In genomic region chr12:132451836-132452195, GRCh38 we compare ENCODE assay signal across 23 cellular contexts. TPM values are rescaled to one million over a fixed set of nuclear protein-coding genes. Genes with fewer than 3 reads are reported as not detected.
A peak's percentile ranks its signal among the peaks of the same experiment; 100 is the strongest.
DNase-seq lines count a peak whose midpoint lies in the region; ATAC-seq, FAIRE-seq and TF ChIP-seq lines count a peak whose summit lies in the region.
"Had no signal": no experiment of that assay in that cellular context is flagged by ENCODE, and none has a peak within 500 bp of the region (broad histone marks: within the 10 kb centered on the region; RNA-seq: fewer than 3 reads in every experiment).

No MANE protein-coding gene starts in this region.

- H3K27ac ChIP-seq in OCI-LY3 (ENCODE audit: low read length) (no peak overlapping the region), kidney (ENCODE audit: low read depth in 2 of 2, low read length in 2 of 2) (no peak overlapping the region), spleen (no peak overlapping the region)
- H3K27ac ChIP-seq: SJSA1 had no signal

- no peaks in the 10 kb centered on the region for H3K36me3 Mint-ChIP-seq in activated naive CD8-positive, alpha-beta T cell treated with anti-CD3 and anti-CD28 coated beads, Interleukin-2, amount 10 ng/mL, durations not matched to agents 7 days and 5 days
- no peaks in the 10 kb centered on the region for H3K36me3 Mint-ChIP-seq in activated naive CD8-positive, alpha-beta T cell treated with anti-CD3 and anti-CD28 coated beads for 36 hours
- H3K36me3 Mint-ChIP-seq in WTC11, result peaks cover 9% of the 10 kb centered on the region
- H3K36me3 Mint-ChIP-seq: CD14-positive monocyte had no signal

- no peak overlapping the region for H3K9ac ChIP-seq in OCI-LY3 (ENCODE audit: low read length)
- H3K9ac ChIP-seq in kidney (ENCODE audit: low read length in 2 of 2), result no peak overlapping the region

- no peak overlapping the region for H3K4me3 Mint-ChIP-seq in activated naive CD8-positive, alpha-beta T cell treated with anti-CD3 and anti-CD28 coated beads, Interleukin-2, amount 10 ng/mL, durations not matched to agents 7 days and 5 days
- no peak overlapping the region for H3K4me3 Mint-ChIP-seq in activated naive CD8-positive, alpha-beta T cell treated with anti-CD3 and anti-CD28 coated beads for 36 hours
- no peak overlapping the region for H3K4me3 Mint-ChIP-seq in WTC11

- H3K27me3 ChIP-seq in OCI-LY3 (ENCODE audit: low read depth, low read length) (no peaks in the 10 kb centered on the region), spleen (replicated peaks in 1 of 7) (peaks cover 0 to 46% (median 8%) of the 10 kb centered on the region in 7 donors)
- H3K27me3 ChIP-seq: Peyer's patch, SJSA1 had no signal

- no peaks in the 10 kb centered on the region for H4K20me1 ChIP-seq in OCI-LY3 (ENCODE audit: insufficient read depth, low read length)

- 86 to 96% (median 90%) methylated on average over 7 to 10 of the region's 10 CpGs for WGBS in spleen, 5 donors

- no peak for DNase-seq in activated naive CD8-positive, alpha-beta T cell treated with anti-CD3 and anti-CD28 coated beads, Interleukin-2, amount 10 ng/mL, durations not matched to agents 7 days and 5 days
- no peak for DNase-seq in activated naive CD8-positive, alpha-beta T cell treated with anti-CD3 and anti-CD28 coated beads for 36 hours
- DNase-seq in kidney, result peak; percentile 48
- DNase-seq in spleen, result peak; percentile 76
- no peak for DNase-seq in WTC11 (ENCODE audit: low spot score)
- DNase-seq in stimulated activated naive CD4-positive, alpha-beta T cell (lab: John Stamatoyannopoulos, UW), result no peak
- DNase-seq in NCI-H146 treated with DMSO at 0.1 percent for 48 hours (lab: John Stamatoyannopoulos, UW; ENCODE audit: unreplicated experiment), result no peak
- DNase-seq: 8988T, EL, GF-D8, KG1, NCI-H1092, NCI-H1436, NCI-H1930, NCI-H226, NCI-H524, NCI-H82 had no signal

- H3K4me1 Mint-ChIP-seq in activated naive CD8-positive, alpha-beta T cell treated with anti-CD3 and anti-CD28 coated beads, Interleukin-2, amount 10 ng/mL, durations not matched to agents 7 days and 5 days, result peaks cover 14% of the 10 kb centered on the region
- H3K4me1 Mint-ChIP-seq in activated naive CD8-positive, alpha-beta T cell treated with anti-CD3 and anti-CD28 coated beads for 36 hours, result peaks cover 19% of the 10 kb centered on the region
- H3K4me1 Mint-ChIP-seq in WTC11, result no peaks in the 10 kb centered on the region
- H3K4me1 Mint-ChIP-seq: CD14-positive monocyte had no signal

- H2AFZ ChIP-seq in OCI-LY3 (ENCODE audit: low read depth, low read length), result no peak overlapping the region

- 0 out of 2 replicates have a peak overlapping the region, but pooled peaks have one; percentile 67 for H3K4me3 ChIP-seq in OCI-LY3 (ENCODE audit: low read length)
- H3K4me3 ChIP-seq in kidney (ENCODE audit: low read length in 2 of 2), result no peak overlapping the region
- H3K4me3 ChIP-seq in spleen, result no peak overlapping the region
- H3K4me3 ChIP-seq: Peyer's patch, SJSA1 had no signal

- FAIRE-seq in kidney (lab: Jason Lieb, UNC), result no peak
- FAIRE-seq: D721Med, H54 had no signal

- intact Hi-C loops in kidney (cut with DNase I) (no loop called here), spleen (cut with DNase I; ENCODE audit: low total_unique reads) (no loop called here)

- POLR2A ChIA-PET in activated naive CD8-positive, alpha-beta T cell treated with anti-CD3 and anti-CD28 coated beads, Interleukin-2, amount 10 ng/mL, durations not matched to agents 7 days and 5 days (lab: Charles Lee), result no interaction called here
- POLR2A ChIA-PET in WTC11 (lab: Charles Lee), result no interaction called here

- TF ChIP-seq CTCF in OCI-LY3 (IDR thresholded peaks at IDR 0.05; ENCODE audit: low read depth, low read length) (no peak), kidney (IDR thresholded peaks at IDR 0.05; ENCODE audit: borderline replicate concordance, extremely low read depth, insufficient read depth) (no peak), spleen (IDR thresholded peaks at IDR 0.05 in 8 of 11, conservative IDR thresholded peaks at IDR 0.05 in 3 of 11) (no peak), WTC11 (IDR thresholded peaks at IDR 0.05) (no peak)

- H3K9me3 ChIP-seq in OCI-LY3 (ENCODE audit: insufficient read depth, low read length) (no peaks in the 10 kb centered on the region), kidney (ENCODE audit: control insufficient read depth in 1 of 2, low read length in 2 of 2) (no peaks in the 10 kb centered on the region), spleen (no peaks in the 10 kb centered on the region)
- H3K9me3 ChIP-seq: Peyer's patch, SJSA1 had no signal

- peak overlapping the region; percentile 88 for H3K4me2 ChIP-seq in OCI-LY3 (ENCODE audit: low read length)

- H3K27ac Mint-ChIP-seq in activated naive CD8-positive, alpha-beta T cell treated with anti-CD3 and anti-CD28 coated beads, Interleukin-2, amount 10 ng/mL, durations not matched to agents 7 days and 5 days, result peak overlapping the region; percentile 34
- no peak overlapping the region for H3K27ac Mint-ChIP-seq in activated naive CD8-positive, alpha-beta T cell treated with anti-CD3 and anti-CD28 coated beads for 36 hours
- no peak overlapping the region for H3K27ac Mint-ChIP-seq in WTC11
- H3K27ac Mint-ChIP-seq: CD14-positive monocyte had no signal

- H3K9me3 Mint-ChIP-seq in activated naive CD8-positive, alpha-beta T cell treated with anti-CD3 and anti-CD28 coated beads, Interleukin-2, amount 10 ng/mL, durations not matched to agents 7 days and 5 days, result peaks cover 6% of the 10 kb centered on the region
- H3K9me3 Mint-ChIP-seq in activated naive CD8-positive, alpha-beta T cell treated with anti-CD3 and anti-CD28 coated beads for 36 hours, result no peaks in the 10 kb centered on the region
- peaks cover 10% of the 10 kb centered on the region for H3K9me3 Mint-ChIP-seq in WTC11

- H3K79me2 ChIP-seq in OCI-LY3 (ENCODE audit: low read length), result no peaks in the 10 kb centered on the region

- no peak for ATAC-seq in activated naive CD8-positive, alpha-beta T cell treated with anti-CD3 and anti-CD28 coated beads, Interleukin-2, amount 10 ng/mL, durations not matched to agents 7 days and 5 days (ENCODE audit: low read depth)
- ATAC-seq in WTC11, result no peak

- H3K4me1 ChIP-seq in OCI-LY3 (ENCODE audit: low read length) (peaks cover 28% of the 10 kb centered on the region), kidney (ENCODE audit: control insufficient read depth in 1 of 2, insufficient read depth in 1 of 2, low read depth in 1 of 2, low read length in 2 of 2) (no peaks in the 10 kb centered on the region), spleen (peaks cover 7 to 49% (median 24%) of the 10 kb centered on the region in 6 donors)
- H3K4me1 ChIP-seq: SJSA1 had no signal

- TF ChIP-seq POLR2A in spleen (IDR thresholded peaks at IDR 0.05), result no peak

- no peaks in the 10 kb centered on the region for H3K27me3 Mint-ChIP-seq in activated naive CD8-positive, alpha-beta T cell treated with anti-CD3 and anti-CD28 coated beads, Interleukin-2, amount 10 ng/mL, durations not matched to agents 7 days and 5 days
- H3K27me3 Mint-ChIP-seq in activated naive CD8-positive, alpha-beta T cell treated with anti-CD3 and anti-CD28 coated beads for 36 hours, result no peaks in the 10 kb centered on the region
- H3K27me3 Mint-ChIP-seq in WTC11 (ENCODE audit: low read depth), result peaks cover 78% of the 10 kb centered on the region

- H3K36me3 ChIP-seq in OCI-LY3 (replicated peaks; ENCODE audit: low read depth, low read length) (no peaks in the 10 kb centered on the region), kidney (ENCODE audit: control insufficient read depth in 1 of 2, insufficient read depth in 2 of 2, low read length in 2 of 2) (no peaks in the 10 kb centered on the region), spleen (no peaks in the 10 kb centered on the region)
- H3K36me3 ChIP-seq: Peyer's patch, SJSA1 had no signal

- CTCF ChIA-PET in WTC11 (lab: Charles Lee), result interaction anchor here (0.8 to 2.0 kb wide), 2 partner anchors 9 to 109 kb away, joined by 3 to 6 read pairs; no protein-coding TSS in a partner anchor

TF ChIP-seq in WTC11, 78 proteins besides CTCF, POLR2A, EP300 and RAD21 (continues in another document):
- TF ChIP-seq ZNF532 (CRISPR knock-in tag; IDR thresholded peaks at IDR 0.05; ENCODE audit: borderline replicate concordance), result no peak

RNA-seq across cellular contexts. Expression of gene FBRSL1, which starts 38.1 kb away (rescaled TPM):
- total RNA-seq in activated naive CD8-positive, alpha-beta T cell treated with anti-CD3 and anti-CD28 coated beads, Interleukin-2, amount 10 ng/mL, durations not matched to agents 7 days and 5 days, result 10 to 100 TPM; 67.1 to 67.2 TPM
- total RNA-seq in activated naive CD8-positive, alpha-beta T cell treated with anti-CD3 and anti-CD28 coated beads for 36 hours, result 10 to 100 TPM; 53.1 to 55.9 TPM
- 44.7 TPM for total RNA-seq in kidney
- polyA plus RNA-seq in kidney (ENCODE audit: insufficient read depth, low read depth, low replicate concordance), result 23.8 TPM
- total RNA-seq in spleen, result 100 to 1,000 TPM in 1 of 7 donors, 10 to 100 TPM in 6; 28.3 to 161 (median 60.4) TPM
- 10 to 100 TPM; 14.3 to 40.3 (median 22.3) TPM for polyA plus RNA-seq in spleen
- total RNA-seq in WTC11 (2021), result 120 to 129 TPM (median 126 TPM) in 3 replicates

Comparison
In these comparisons a context has a peak if more than half of its experiments do, and no peak if none do; other contexts are left out.
1. DNase-seq: peak in kidney (single experiment) and spleen (single experiment); none in activated naive CD8-positive, alpha-beta T cell treated with anti-CD3 and anti-CD28 coated beads, Interleukin-2, amount 10 ng/mL, durations not matched to agents 7 days and 5 days (single experiment), activated naive CD8-positive, alpha-beta T cell treated with anti-CD3 and anti-CD28 coated beads for 36 hours (single experiment), WTC11 (single experiment), stimulated activated naive CD4-positive, alpha-beta T cell (0 of 6) and NCI-H146 treated with DMSO at 0.1 percent for 48 hours (single experiment).